In the genomic region with DNA sequence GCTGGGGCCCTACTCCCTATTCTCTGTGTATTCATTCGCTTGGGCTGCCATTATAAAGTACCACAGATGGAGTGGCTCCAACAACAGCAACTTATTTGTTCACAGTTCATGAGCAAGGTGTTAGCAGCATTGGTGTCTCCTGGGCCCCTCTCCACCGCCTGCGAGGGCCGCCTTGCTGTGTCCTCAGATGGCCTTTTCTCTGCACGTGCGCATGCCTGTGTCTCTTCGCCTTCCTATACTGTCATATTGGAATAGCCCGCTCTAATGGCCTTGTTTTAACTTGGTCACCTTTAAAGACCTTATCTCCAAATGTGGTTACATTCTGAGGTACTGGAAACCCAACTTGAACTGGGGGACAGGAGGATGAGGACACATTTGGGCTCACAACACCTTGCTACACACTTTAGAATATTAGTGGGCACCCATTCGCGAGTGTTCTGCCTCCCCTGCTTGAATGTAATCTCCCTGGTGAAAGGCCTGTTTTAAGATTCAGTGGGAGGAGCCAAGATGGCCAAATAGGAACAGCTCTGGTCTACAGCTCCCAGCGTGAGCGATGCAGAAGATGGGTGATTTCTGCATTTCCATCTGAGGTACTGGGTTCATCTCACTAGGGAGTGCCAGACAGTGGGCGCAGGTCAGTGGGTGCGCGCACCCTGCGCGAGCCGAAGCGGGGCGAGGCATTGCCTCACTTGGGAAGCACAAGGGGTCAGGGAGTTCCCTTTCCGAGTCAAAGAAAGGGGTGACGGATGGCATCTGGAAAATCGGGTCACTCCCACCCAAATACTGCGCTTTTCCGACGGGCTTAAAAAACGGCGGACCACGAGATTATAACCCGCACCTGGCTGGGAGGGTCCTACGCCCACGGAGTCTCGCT, we compare ENCODE assay signal across 2 cellular contexts.
TF ChIP-seq lines count a peak whose summit lies in the region.

No MANE protein-coding gene starts in this region.

TF ChIP-seq in HEK293, 187 proteins besides CTCF, POLR2A, EP300 and RAD21:
- TF ChIP-seq, protein P1, sequence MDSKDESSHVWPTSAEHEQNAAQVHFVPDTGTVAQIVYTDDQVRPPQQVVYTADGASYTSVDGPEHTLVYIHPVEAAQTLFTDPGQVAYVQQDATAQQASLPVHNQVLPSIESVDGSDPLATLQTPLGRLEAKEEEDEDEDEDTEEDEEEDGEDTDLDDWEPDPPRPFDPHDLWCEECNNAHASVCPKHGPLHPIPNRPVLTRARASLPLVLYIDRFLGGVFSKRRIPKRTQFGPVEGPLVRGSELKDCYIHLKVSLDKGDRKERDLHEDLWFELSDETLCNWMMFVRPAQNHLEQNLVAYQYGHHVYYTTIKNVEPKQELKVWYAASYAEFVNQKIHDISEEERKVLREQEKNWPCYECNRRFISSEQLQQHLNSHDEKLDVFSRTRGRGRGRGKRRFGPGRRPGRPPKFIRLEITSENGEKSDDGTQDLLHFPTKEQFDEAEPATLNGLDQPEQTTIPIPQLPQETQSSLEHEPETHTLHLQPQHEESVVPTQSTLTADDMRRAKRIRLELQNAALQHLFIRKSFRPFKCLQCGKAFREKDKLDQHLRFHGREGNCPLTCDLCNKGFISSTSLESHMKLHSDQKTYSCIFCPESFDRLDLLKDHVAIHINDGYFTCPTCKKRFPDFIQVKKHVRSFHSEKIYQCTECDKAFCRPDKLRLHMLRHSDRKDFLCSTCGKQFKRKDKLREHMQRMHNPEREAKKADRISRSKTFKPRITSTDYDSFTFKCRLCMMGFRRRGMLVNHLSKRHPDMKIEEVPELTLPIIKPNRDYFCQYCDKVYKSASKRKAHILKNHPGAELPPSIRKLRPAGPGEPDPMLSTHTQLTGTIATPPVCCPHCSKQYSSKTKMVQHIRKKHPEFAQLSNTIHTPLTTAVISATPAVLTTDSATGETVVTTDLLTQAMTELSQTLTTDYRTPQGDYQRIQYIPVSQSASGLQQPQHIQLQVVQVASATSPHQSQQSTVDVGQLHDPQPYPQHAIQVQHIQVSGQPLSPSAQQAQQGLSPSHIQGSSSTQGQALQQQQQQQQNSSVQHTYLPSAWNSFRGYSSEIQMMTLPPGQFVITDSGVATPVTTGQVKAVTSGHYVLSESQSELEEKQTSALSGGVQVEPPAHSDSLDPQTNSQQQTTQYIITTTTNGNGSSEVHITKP (tag by site-specific recombination; IDR thresholded peaks at IDR 0.05): peak; percentile 52

TF ChIP-seq in H1, 55 proteins besides CTCF, POLR2A, EP300 and RAD21:
- TF ChIP-seq E2F6 (IDR thresholded peaks at IDR 0.05): peak; percentile 48; the same call in 1 of the 2 replicates
